Comparison of ENCODE assay signal across 1 cellular context in the genomic region with DNA sequence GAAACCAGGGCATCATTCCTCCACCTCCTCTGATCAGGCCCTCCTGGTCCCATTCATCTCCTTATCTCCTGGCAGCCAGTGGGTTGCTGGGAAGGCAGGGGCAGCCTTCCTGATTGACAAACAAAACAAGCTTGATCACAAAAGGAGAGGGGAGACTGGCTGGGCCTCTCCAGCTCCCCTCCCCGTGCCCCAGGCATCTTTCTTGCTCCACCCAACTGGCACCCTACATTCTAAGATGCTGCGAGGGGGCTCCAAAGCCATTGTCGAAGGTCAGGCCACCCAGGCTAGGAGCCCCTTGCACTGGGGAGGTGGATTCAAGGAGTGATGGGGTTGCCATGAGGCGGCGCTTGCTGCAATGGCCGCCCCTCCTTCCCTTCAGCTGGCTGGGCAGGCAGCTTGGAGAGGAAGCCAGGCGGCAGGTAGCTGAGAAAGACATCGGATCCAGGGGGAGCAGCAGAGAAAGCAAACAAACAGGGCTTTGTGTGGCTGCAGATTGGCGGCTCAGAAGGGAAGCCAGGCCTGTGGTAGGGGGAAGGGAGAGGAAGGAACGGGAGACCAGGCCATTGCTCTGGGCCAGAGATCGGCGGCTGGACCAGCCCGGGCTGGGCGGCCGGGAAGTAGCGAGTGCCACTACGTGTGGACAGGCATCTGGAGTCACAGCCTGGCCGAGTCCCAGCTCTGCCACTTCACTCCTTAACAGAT.
TF ChIP-seq lines count a peak whose summit lies in the region.

No MANE protein-coding gene starts in this region.

TF ChIP-seq in HepG2, 621 proteins besides CTCF, POLR2A, EP300 and RAD21 (continued from another document and continues in another):
- TF ChIP-seq ZBTB33 (CRISPR knock-in tag; IDR thresholded peaks at IDR 0.05): no peak
- TF ChIP-seq ZNF20 (CRISPR knock-in tag; IDR thresholded peaks at IDR 0.05): no peak
- TF ChIP-seq FOXK2 (IDR thresholded peaks at IDR 0.05): no peak
- TF ChIP-seq ZNF460 (CRISPR knock-in tag; IDR thresholded peaks at IDR 0.05; ENCODE audit: borderline replicate concordance): no peak
- no peak for TF ChIP-seq ZNF589 (CRISPR knock-in tag; conservative IDR thresholded peaks at IDR 0.05)
- no peak for TF ChIP-seq ZNF10 (CRISPR knock-in tag; IDR thresholded peaks at IDR 0.05; ENCODE audit: borderline replicate concordance, low read depth)
- no peak for TF ChIP-seq SOX6 (IDR thresholded peaks at IDR 0.05)
- TF ChIP-seq SOX6 (CRISPR knock-in tag; IDR thresholded peaks at IDR 0.05): peak; percentile 70
- TF ChIP-seq, protein P1, sequence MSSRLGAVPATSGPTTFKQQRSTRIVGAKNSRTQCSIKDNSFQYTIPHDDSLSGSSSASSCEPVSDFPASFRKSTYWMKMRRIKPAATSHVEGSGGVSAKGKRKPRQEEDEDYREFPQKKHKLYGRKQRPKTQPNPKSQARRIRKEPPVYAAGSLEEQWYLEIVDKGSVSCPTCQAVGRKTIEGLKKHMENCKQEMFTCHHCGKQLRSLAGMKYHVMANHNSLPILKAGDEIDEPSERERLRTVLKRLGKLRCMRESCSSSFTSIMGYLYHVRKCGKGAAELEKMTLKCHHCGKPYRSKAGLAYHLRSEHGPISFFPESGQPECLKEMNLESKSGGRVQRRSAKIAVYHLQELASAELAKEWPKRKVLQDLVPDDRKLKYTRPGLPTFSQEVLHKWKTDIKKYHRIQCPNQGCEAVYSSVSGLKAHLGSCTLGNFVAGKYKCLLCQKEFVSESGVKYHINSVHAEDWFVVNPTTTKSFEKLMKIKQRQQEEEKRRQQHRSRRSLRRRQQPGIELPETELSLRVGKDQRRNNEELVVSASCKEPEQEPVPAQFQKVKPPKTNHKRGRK (CRISPR knock-in tag; IDR thresholded peaks at IDR 0.05): no peak
- TF ChIP-seq NRL (CRISPR knock-in tag; IDR thresholded peaks at IDR 0.05; ENCODE audit: borderline replicate concordance): no peak
- 0 out of 2 replicates have a peak, but pooled peaks have one; percentile 43 for TF ChIP-seq TGIF2 (CRISPR knock-in tag; IDR thresholded peaks at IDR 0.05)
- no peak for TF ChIP-seq NKX3-1 (CRISPR knock-in tag; IDR thresholded peaks at IDR 0.05)
- TF ChIP-seq, protein P2, sequence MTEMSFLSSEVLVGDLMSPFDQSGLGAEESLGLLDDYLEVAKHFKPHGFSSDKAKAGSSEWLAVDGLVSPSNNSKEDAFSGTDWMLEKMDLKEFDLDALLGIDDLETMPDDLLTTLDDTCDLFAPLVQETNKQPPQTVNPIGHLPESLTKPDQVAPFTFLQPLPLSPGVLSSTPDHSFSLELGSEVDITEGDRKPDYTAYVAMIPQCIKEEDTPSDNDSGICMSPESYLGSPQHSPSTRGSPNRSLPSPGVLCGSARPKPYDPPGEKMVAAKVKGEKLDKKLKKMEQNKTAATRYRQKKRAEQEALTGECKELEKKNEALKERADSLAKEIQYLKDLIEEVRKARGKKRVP (CRISPR knock-in tag; IDR thresholded peaks at IDR 0.05): no peak
- no peak for TF ChIP-seq U2AF2 (IDR thresholded peaks at IDR 0.05; ENCODE audit: low read depth, low read length)
- TF ChIP-seq ARID3A (IDR thresholded peaks at IDR 0.05; ENCODE audit: low read depth, low read length): no peak
- TF ChIP-seq MNT (IDR thresholded peaks at IDR 0.05): no peak
- no peak for TF ChIP-seq RARG (CRISPR knock-in tag; IDR thresholded peaks at IDR 0.05; ENCODE audit: low read depth)
- TF ChIP-seq SATB2 (CRISPR knock-in tag; IDR thresholded peaks at IDR 0.05): no peak
- TF ChIP-seq, protein P3, sequence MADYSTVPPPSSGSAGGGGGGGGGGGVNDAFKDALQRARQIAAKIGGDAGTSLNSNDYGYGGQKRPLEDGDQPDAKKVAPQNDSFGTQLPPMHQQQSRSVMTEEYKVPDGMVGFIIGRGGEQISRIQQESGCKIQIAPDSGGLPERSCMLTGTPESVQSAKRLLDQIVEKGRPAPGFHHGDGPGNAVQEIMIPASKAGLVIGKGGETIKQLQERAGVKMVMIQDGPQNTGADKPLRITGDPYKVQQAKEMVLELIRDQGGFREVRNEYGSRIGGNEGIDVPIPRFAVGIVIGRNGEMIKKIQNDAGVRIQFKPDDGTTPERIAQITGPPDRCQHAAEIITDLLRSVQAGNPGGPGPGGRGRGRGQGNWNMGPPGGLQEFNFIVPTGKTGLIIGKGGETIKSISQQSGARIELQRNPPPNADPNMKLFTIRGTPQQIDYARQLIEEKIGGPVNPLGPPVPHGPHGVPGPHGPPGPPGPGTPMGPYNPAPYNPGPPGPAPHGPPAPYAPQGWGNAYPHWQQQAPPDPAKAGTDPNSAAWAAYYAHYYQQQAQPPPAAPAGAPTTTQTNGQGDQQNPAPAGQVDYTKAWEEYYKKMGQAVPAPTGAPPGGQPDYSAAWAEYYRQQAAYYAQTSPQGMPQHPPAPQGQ (CRISPR knock-in tag; IDR thresholded peaks at IDR 0.05; ENCODE audit: borderline replicate concordance): no peak
- TF ChIP-seq ZNF841 (CRISPR knock-in tag; IDR thresholded peaks at IDR 0.05; ENCODE audit: borderline replicate concordance): no peak
- no peak for TF ChIP-seq TSC22D2 (CRISPR knock-in tag; IDR thresholded peaks at IDR 0.05; ENCODE audit: borderline replicate concordance)
- TF ChIP-seq PPARG (CRISPR knock-in tag; conservative IDR thresholded peaks at IDR 0.05): no peak
- TF ChIP-seq, protein P4, sequence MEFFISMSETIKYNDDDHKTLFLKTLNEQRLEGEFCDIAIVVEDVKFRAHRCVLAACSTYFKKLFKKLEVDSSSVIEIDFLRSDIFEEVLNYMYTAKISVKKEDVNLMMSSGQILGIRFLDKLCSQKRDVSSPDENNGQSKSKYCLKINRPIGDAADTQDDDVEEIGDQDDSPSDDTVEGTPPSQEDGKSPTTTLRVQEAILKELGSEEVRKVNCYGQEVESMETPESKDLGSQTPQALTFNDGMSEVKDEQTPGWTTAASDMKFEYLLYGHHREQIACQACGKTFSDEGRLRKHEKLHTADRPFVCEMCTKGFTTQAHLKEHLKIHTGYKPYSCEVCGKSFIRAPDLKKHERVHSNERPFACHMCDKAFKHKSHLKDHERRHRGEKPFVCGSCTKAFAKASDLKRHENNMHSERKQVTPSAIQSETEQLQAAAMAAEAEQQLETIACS (CRISPR knock-in tag; IDR thresholded peaks at IDR 0.05): 0 out of 2 replicates have a peak, but pooled peaks have one; percentile 15
- no peak for TF ChIP-seq ZNF703 (CRISPR knock-in tag; IDR thresholded peaks at IDR 0.05; ENCODE audit: borderline replicate concordance)
- TF ChIP-seq, protein P5, sequence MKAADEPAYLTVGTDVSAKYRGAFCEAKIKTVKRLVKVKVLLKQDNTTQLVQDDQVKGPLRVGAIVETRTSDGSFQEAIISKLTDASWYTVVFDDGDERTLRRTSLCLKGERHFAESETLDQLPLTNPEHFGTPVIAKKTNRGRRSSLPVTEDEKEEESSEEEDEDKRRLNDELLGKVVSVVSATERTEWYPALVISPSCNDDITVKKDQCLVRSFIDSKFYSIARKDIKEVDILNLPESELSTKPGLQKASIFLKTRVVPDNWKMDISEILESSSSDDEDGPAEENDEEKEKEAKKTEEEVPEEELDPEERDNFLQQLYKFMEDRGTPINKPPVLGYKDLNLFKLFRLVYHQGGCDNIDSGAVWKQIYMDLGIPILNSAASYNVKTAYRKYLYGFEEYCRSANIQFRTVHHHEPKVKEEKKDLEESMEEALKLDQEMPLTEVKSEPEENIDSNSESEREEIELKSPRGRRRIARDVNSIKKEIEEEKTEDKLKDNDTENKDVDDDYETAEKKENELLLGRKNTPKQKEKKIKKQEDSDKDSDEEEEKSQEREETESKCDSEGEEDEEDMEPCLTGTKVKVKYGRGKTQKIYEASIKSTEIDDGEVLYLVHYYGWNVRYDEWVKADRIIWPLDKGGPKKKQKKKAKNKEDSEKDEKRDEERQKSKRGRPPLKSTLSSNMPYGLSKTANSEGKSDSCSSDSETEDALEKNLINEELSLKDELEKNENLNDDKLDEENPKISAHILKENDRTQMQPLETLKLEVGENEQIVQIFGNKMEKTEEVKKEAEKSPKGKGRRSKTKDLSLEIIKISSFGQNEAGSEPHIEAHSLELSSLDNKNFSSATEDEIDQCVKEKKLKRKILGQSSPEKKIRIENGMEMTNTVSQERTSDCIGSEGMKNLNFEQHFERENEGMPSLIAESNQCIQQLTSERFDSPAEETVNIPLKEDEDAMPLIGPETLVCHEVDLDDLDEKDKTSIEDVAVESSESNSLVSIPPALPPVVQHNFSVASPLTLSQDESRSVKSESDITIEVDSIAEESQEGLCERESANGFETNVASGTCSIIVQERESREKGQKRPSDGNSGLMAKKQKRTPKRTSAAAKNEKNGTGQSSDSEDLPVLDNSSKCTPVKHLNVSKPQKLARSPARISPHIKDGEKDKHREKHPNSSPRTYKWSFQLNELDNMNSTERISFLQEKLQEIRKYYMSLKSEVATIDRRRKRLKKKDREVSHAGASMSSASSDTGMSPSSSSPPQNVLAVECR (CRISPR knock-in tag; IDR thresholded peaks at IDR 0.05; ENCODE audit: borderline replicate concordance): peak; percentile 60; the same call in 1 of the 2 replicates
- no peak for TF ChIP-seq CHCHD3 (CRISPR knock-in tag; IDR thresholded peaks at IDR 0.05)
- TF ChIP-seq ZNF567 (CRISPR knock-in tag; IDR thresholded peaks at IDR 0.05; ENCODE audit: borderline replicate concordance): no peak
- no peak for TF ChIP-seq CHD4 (IDR thresholded peaks at IDR 0.05; ENCODE audit: borderline replicate concordance, low read length)
- no peak for TF ChIP-seq GTF2F1 (IDR thresholded peaks at IDR 0.05; ENCODE audit: low read length)
- TF ChIP-seq ISX (CRISPR knock-in tag; conservative IDR thresholded peaks at IDR 0.05): no peak
- no peak for TF ChIP-seq IKZF1 (IDR thresholded peaks at IDR 0.05)
- no peak for TF ChIP-seq TIGD3 (CRISPR knock-in tag; IDR thresholded peaks at IDR 0.05; ENCODE audit: borderline replicate concordance)
- TF ChIP-seq, protein P6, sequence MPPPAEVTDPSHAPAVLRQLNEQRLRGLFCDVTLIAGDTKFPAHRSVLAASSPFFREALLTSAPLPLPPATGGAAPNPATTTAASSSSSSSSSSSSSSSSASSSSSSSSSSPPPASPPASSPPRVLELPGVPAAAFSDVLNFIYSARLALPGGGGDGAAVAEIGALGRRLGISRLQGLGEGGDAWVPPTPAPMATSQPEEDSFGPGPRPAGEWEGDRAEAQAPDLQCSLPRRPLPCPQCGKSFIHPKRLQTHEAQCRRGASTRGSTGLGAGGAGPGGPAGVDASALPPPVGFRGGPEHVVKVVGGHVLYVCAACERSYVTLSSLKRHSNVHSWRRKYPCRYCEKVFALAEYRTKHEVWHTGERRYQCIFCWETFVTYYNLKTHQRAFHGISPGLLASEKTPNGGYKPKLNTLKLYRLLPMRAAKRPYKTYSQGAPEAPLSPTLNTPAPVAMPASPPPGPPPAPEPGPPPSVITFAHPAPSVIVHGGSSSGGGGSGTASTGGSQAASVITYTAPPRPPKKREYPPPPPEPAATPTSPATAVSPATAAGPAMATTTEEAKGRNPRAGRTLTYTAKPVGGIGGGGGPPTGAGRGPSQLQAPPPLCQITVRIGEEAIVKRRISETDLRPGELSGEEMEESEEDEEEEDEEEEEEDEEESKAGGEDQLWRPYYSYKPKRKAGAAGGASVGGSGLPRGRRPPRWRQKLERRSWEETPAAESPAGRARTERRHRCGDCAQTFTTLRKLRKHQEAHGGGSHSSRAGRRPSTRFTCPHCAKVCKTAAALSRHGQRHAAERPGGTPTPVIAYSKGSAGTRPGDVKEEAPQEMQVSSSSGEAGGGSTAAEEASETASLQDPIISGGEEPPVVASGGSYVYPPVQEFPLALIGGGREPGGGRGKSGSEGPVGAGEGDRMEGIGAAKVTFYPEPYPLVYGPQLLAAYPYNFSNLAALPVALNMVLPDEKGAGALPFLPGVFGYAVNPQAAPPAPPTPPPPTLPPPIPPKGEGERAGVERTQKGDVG (CRISPR knock-in tag; IDR thresholded peaks at IDR 0.05; ENCODE audit: borderline replicate concordance): no peak
